In genomic region chr3:106255870-106256248, GRCh38 we compare ENCODE assay signal across 11 cellular contexts.
DNase-seq lines count a peak whose midpoint lies in the region; ATAC-seq and TF ChIP-seq lines count a peak whose summit lies in the region.
"Had no signal": no experiment of that assay in that cellular context is flagged by ENCODE, and none has a peak within 500 bp of the region (broad histone marks: within the 10 kb centered on the region; RNA-seq: fewer than 3 reads in every experiment).

No MANE protein-coding gene starts in this region.

- DNase-seq in GM13977 (ENCODE audit: low spot score) (peak; percentile 45), UCSD-AML1 (lab: John Stamatoyannopoulos, UW; ENCODE audit: unreplicated experiment) (peak; percentile 6), cerebellar cortex (ENCODE audit: low spot score) (no peak), OCI-M1 (lab: John Stamatoyannopoulos, UW) (no peak), glomerular visceral epithelial cell (ENCODE audit: extremely low spot score) (no peak), activated gamma-delta T cell treated with Interleukin-2 at 50 U/mL for 16 hours (no peak)
- DNase-seq: anterior cingulate cortex; CD4-positive, alpha-beta memory T cell; mesenchymal stem cell had no signal

- no peak for TF ChIP-seq CTCF in GM13977 (IDR thresholded peaks at IDR 0.05; ENCODE audit: extremely low read depth, insufficient read depth, missing control alignments)

- peak; percentile 89 for ATAC-seq in GM19463 (IDR thresholded peaks at IDR 0.05; ENCODE audit: unreplicated experiment)
- ATAC-seq in HG03039 (IDR thresholded peaks at IDR 0.05; ENCODE audit: unreplicated experiment): peak; percentile 94

- in situ Hi-C loops in GM13977 (cut with MboI; ENCODE audit: low pct_unique_long_range_greater_than_20kb, low sequenced_read_pairs, unreplicated experiment): no loop called here

Comparison
In these comparisons a context has a peak if more than half of its experiments do, and no peak if none do; other contexts are left out.
1. DNase-seq: peak in GM13977 (single experiment) and UCSD-AML1 (single experiment); none in cerebellar cortex (single experiment), OCI-M1 (single experiment), glomerular visceral epithelial cell (single experiment) and activated gamma-delta T cell treated with Interleukin-2 at 50 U/mL for 16 hours (single experiment).